Comparison of ENCODE assay signal across 1 cellular context in the genomic region with DNA sequence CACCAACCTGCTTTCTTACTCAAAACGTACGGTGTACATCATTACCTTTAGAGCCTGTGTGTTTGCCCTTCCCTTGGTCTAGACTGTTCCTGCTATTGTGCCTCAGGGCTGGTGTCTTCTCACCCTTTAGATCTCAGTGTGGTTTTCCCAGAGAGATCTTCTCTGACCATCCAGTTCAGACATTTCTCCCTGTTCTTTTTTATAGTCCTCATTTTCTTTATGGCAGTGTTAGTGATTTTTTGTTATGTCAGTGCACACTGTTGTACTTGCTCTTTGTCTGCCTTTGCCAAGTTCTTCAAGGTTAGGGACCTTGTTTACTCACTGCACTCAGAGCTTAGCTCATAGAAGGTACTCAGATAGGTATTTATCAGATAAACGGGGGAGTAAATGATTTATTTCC.
A peak's percentile ranks its signal among the peaks of the same experiment; 100 is the strongest.
TF ChIP-seq lines count a peak whose summit lies in the region.

No MANE protein-coding gene starts in this region.

TF ChIP-seq in HepG2, 621 proteins besides CTCF, POLR2A, EP300 and RAD21 (continued from another document and continues in another):
- TF ChIP-seq, protein P1, sequence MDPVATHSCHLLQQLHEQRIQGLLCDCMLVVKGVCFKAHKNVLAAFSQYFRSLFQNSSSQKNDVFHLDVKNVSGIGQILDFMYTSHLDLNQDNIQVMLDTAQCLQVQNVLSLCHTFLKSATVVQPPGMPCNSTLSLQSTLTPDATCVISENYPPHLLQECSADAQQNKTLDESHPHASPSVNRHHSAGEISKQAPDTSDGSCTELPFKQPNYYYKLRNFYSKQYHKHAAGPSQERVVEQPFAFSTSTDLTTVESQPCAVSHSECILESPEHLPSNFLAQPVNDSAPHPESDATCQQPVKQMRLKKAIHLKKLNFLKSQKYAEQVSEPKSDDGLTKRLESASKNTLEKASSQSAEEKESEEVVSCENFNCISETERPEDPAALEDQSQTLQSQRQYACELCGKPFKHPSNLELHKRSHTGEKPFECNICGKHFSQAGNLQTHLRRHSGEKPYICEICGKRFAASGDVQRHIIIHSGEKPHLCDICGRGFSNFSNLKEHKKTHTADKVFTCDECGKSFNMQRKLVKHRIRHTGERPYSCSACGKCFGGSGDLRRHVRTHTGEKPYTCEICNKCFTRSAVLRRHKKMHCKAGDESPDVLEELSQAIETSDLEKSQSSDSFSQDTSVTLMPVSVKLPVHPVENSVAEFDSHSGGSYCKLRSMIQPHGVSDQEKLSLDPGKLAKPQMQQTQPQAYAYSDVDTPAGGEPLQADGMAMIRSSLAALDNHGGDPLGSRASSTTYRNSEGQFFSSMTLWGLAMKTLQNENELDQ (CRISPR knock-in tag; IDR thresholded peaks at IDR 0.05; ENCODE audit: borderline replicate concordance) = no peak
- TF ChIP-seq POLR2AphosphoS5 (IDR thresholded peaks at IDR 0.05; ENCODE audit: low read depth, low read length) (no peak), SOX6 (IDR thresholded peaks at IDR 0.05) (no peak), SOX6 (CRISPR knock-in tag; IDR thresholded peaks at IDR 0.05) (no peak), KLF16 (CRISPR knock-in tag; IDR thresholded peaks at IDR 0.05) (no peak; a peak in 1 of 4 replicates), ZBTB8A (CRISPR knock-in tag; IDR thresholded peaks at IDR 0.05; ENCODE audit: borderline replicate concordance, low read depth) (no peak), SOX13 (IDR thresholded peaks at IDR 0.05) (no peak), SOX13 (CRISPR knock-in tag; conservative IDR thresholded peaks at IDR 0.05 in 1 of 2, IDR thresholded peaks at IDR 0.05 in 1 of 2) (peak in 1 of 2 experiments; percentile 74; a peak in 2 of 4 replicates), RBM22 (optimal IDR thresholded peaks at IDR 0.05; ENCODE audit: low read length) (peak; percentile 61), FOXM1 (CRISPR knock-in tag; IDR thresholded peaks at IDR 0.05) (no peak), KLF9 (CRISPR knock-in tag; IDR thresholded peaks at IDR 0.05; ENCODE audit: low read depth) (no peak), ZC3H13 (CRISPR knock-in tag; IDR thresholded peaks at IDR 0.05) (no peak), NBN (conservative IDR thresholded peaks at IDR 0.05) (no peak), MEIS1 (CRISPR knock-in tag; IDR thresholded peaks at IDR 0.05; ENCODE audit: borderline replicate concordance) (no peak), ZNF34 (CRISPR knock-in tag; IDR thresholded peaks at IDR 0.05; ENCODE audit: borderline replicate concordance) (no peak), ZNF776 (CRISPR knock-in tag; IDR thresholded peaks at IDR 0.05) (no peak), PTBP1 (IDR thresholded peaks at IDR 0.05; ENCODE audit: low read depth, low read length, poor library complexity, severe bottlenecking) (no peak), ZIK1 (CRISPR knock-in tag; IDR thresholded peaks at IDR 0.05; ENCODE audit: borderline replicate concordance, low read depth) (no peak), TBX2 (CRISPR knock-in tag; IDR thresholded peaks at IDR 0.05; ENCODE audit: borderline replicate concordance) (peak; percentile 39), CCDC6 (CRISPR knock-in tag; IDR thresholded peaks at IDR 0.05) (no peak), ZFY (CRISPR knock-in tag; IDR thresholded peaks at IDR 0.05) (no peak), NFE2L2 (IDR thresholded peaks at IDR 0.05; ENCODE audit: low read length) (no peak)
- TF ChIP-seq, protein P2, sequence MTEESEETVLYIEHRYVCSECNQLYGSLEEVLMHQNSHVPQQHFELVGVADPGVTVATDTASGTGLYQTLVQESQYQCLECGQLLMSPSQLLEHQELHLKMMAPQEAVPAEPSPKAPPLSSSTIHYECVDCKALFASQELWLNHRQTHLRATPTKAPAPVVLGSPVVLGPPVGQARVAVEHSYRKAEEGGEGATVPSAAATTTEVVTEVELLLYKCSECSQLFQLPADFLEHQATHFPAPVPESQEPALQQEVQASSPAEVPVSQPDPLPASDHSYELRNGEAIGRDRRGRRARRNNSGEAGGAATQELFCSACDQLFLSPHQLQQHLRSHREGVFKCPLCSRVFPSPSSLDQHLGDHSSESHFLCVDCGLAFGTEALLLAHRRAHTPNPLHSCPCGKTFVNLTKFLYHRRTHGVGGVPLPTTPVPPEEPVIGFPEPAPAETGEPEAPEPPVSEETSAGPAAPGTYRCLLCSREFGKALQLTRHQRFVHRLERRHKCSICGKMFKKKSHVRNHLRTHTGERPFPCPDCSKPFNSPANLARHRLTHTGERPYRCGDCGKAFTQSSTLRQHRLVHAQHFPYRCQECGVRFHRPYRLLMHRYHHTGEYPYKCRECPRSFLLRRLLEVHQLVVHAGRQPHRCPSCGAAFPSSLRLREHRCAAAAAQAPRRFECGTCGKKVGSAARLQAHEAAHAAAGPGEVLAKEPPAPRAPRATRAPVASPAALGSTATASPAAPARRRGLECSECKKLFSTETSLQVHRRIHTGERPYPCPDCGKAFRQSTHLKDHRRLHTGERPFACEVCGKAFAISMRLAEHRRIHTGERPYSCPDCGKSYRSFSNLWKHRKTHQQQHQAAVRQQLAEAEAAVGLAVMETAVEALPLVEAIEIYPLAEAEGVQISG (CRISPR knock-in tag; IDR thresholded peaks at IDR 0.05) = no peak
- TF ChIP-seq, protein P3, sequence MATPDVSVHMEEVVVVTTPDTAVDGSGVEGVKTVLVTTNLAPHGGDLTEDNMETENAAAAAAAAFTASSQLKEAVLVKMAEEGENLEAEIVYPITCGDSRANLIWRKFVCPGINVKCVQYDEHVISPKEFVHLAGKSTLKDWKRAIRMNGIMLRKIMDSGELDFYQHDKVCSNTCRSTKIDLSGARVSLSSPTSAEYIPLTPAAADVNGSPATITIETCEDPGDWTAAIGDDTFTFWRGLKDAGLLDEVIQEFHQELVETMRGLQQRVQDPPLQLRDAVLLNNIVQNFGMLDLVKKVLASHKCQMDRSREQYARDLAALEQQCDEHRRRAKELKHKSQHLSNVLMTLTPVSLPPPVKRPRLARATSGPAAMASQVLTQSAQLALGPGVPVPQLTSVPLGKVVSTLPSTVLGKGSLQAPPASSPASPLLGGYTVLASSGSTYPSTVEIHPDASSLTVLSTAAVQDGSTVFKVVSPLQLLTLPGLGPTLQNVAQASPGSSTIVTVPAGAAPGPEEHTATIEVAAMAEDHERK (CRISPR knock-in tag; IDR thresholded peaks at IDR 0.05; ENCODE audit: low read depth) = no peak
- TF ChIP-seq, protein P4, sequence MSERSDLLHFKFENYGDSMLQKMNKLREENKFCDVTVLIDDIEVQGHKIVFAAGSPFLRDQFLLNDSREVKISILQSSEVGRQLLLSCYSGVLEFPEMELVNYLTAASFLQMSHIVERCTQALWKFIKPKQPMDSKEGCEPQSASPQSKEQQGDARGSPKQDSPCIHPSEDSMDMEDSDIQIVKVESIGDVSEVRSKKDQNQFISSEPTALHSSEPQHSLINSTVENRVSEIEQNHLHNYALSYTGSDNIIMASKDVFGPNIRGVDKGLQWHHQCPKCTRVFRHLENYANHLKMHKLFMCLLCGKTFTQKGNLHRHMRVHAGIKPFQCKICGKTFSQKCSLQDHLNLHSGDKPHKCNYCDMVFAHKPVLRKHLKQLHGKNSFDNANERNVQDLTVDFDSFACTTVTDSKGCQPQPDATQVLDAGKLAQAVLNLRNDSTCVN (CRISPR knock-in tag; IDR thresholded peaks at IDR 0.05; ENCODE audit: borderline replicate concordance) = no peak
- TF ChIP-seq, protein P5, sequence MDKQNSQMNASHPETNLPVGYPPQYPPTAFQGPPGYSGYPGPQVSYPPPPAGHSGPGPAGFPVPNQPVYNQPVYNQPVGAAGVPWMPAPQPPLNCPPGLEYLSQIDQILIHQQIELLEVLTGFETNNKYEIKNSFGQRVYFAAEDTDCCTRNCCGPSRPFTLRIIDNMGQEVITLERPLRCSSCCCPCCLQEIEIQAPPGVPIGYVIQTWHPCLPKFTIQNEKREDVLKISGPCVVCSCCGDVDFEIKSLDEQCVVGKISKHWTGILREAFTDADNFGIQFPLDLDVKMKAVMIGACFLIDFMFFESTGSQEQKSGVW (CRISPR knock-in tag; IDR thresholded peaks at IDR 0.05; ENCODE audit: borderline replicate concordance) = no peak
- TF ChIP-seq, protein P6, sequence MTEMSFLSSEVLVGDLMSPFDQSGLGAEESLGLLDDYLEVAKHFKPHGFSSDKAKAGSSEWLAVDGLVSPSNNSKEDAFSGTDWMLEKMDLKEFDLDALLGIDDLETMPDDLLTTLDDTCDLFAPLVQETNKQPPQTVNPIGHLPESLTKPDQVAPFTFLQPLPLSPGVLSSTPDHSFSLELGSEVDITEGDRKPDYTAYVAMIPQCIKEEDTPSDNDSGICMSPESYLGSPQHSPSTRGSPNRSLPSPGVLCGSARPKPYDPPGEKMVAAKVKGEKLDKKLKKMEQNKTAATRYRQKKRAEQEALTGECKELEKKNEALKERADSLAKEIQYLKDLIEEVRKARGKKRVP (CRISPR knock-in tag; IDR thresholded peaks at IDR 0.05) = no peak
- TF ChIP-seq, protein P7, sequence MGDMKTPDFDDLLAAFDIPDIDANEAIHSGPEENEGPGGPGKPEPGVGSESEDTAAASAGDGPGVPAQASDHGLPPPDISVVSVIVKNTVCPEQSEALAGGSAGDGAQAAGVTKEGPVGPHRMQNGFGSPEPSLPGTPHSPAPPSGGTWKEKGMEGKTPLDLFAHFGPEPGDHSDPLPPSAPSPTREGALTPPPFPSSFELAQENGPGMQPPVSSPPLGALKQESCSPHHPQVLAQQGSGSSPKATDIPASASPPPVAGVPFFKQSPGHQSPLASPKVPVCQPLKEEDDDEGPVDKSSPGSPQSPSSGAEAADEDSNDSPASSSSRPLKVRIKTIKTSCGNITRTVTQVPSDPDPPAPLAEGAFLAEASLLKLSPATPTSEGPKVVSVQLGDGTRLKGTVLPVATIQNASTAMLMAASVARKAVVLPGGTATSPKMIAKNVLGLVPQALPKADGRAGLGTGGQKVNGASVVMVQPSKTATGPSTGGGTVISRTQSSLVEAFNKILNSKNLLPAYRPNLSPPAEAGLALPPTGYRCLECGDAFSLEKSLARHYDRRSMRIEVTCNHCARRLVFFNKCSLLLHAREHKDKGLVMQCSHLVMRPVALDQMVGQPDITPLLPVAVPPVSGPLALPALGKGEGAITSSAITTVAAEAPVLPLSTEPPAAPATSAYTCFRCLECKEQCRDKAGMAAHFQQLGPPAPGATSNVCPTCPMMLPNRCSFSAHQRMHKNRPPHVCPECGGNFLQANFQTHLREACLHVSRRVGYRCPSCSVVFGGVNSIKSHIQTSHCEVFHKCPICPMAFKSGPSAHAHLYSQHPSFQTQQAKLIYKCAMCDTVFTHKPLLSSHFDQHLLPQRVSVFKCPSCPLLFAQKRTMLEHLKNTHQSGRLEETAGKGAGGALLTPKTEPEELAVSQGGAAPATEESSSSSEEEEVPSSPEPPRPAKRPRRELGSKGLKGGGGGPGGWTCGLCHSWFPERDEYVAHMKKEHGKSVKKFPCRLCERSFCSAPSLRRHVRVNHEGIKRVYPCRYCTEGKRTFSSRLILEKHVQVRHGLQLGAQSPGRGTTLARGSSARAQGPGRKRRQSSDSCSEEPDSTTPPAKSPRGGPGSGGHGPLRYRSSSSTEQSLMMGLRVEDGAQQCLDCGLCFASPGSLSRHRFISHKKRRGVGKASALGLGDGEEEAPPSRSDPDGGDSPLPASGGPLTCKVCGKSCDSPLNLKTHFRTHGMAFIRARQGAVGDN (CRISPR knock-in tag; IDR thresholded peaks at IDR 0.05) = no peak
- TF ChIP-seq, protein P8, sequence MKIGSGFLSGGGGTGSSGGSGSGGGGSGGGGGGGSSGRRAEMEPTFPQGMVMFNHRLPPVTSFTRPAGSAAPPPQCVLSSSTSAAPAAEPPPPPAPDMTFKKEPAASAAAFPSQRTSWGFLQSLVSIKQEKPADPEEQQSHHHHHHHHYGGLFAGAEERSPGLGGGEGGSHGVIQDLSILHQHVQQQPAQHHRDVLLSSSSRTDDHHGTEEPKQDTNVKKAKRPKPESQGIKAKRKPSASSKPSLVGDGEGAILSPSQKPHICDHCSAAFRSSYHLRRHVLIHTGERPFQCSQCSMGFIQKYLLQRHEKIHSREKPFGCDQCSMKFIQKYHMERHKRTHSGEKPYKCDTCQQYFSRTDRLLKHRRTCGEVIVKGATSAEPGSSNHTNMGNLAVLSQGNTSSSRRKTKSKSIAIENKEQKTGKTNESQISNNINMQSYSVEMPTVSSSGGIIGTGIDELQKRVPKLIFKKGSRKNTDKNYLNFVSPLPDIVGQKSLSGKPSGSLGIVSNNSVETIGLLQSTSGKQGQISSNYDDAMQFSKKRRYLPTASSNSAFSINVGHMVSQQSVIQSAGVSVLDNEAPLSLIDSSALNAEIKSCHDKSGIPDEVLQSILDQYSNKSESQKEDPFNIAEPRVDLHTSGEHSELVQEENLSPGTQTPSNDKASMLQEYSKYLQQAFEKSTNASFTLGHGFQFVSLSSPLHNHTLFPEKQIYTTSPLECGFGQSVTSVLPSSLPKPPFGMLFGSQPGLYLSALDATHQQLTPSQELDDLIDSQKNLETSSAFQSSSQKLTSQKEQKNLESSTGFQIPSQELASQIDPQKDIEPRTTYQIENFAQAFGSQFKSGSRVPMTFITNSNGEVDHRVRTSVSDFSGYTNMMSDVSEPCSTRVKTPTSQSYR (CRISPR knock-in tag; IDR thresholded peaks at IDR 0.05; ENCODE audit: borderline replicate concordance) = no peak
- TF ChIP-seq, protein P9, sequence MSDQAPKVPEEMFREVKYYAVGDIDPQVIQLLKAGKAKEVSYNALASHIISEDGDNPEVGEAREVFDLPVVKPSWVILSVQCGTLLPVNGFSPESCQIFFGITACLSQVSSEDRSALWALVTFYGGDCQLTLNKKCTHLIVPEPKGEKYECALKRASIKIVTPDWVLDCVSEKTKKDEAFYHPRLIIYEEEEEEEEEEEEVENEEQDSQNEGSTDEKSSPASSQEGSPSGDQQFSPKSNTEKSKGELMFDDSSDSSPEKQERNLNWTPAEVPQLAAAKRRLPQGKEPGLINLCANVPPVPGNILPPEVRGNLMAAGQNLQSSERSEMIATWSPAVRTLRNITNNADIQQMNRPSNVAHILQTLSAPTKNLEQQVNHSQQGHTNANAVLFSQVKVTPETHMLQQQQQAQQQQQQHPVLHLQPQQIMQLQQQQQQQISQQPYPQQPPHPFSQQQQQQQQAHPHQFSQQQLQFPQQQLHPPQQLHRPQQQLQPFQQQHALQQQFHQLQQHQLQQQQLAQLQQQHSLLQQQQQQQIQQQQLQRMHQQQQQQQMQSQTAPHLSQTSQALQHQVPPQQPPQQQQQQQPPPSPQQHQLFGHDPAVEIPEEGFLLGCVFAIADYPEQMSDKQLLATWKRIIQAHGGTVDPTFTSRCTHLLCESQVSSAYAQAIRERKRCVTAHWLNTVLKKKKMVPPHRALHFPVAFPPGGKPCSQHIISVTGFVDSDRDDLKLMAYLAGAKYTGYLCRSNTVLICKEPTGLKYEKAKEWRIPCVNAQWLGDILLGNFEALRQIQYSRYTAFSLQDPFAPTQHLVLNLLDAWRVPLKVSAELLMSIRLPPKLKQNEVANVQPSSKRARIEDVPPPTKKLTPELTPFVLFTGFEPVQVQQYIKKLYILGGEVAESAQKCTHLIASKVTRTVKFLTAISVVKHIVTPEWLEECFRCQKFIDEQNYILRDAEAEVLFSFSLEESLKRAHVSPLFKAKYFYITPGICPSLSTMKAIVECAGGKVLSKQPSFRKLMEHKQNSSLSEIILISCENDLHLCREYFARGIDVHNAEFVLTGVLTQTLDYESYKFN (CRISPR knock-in tag; conservative IDR thresholded peaks at IDR 0.05) = 0 out of 2 replicates have a peak, but pooled peaks have one; percentile 32
- TF ChIP-seq, protein P10, sequence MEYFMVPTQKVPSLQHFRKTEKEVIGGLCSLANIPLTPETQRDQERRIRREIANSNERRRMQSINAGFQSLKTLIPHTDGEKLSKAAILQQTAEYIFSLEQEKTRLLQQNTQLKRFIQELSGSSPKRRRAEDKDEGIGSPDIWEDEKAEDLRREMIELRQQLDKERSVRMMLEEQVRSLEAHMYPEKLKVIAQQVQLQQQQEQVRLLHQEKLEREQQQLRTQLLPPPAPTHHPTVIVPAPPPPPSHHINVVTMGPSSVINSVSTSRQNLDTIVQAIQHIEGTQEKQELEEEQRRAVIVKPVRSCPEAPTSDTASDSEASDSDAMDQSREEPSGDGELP (IDR thresholded peaks at IDR 0.05; ENCODE audit: borderline replicate concordance, low read depth) = no peak
